ENCODE assay signal across 12 cellular contexts in the genomic region with DNA sequence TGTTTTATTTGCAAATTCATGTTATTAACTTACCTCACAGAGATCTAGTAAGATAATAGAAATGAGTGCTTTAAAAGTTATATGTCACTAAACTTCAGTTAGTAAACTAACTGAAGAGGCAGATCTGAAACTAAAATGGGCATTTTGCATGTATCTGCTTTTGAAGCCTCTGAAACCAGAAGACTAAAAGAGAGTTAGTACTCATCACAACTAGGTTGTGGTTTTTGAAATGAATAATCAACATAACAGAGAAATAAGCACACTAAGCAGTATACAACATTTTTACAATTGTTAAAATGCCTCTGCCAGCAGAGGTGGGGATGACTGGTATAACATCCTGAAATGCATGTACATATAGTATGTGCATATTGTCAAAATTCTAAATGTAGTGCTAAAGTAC.
DNase-seq lines count a peak whose midpoint lies in the region; ATAC-seq and TF ChIP-seq lines count a peak whose summit lies in the region.
"Had no signal": no experiment of that assay in that cellular context is flagged by ENCODE, and none has a peak within 500 bp of the region (broad histone marks: within the 10 kb centered on the region; RNA-seq: fewer than 3 reads in every experiment).

No MANE protein-coding gene starts in this region.

- no peaks in the 10 kb centered on the region for H3K4me1 Mint-ChIP-seq in endothelial cell (ENCODE audit: unreplicated experiment)

- no peak overlapping the region for H3K27ac Mint-ChIP-seq in endothelial cell (ENCODE audit: unreplicated experiment)

- no peaks in the 10 kb centered on the region for H3K36me3 Mint-ChIP-seq in endothelial cell (ENCODE audit: low read depth, unreplicated experiment)

- DNase-seq in midbrain (lab: John Stamatoyannopoulos, UW) (no peak), SK-N-DZ (ENCODE audit: low spot score) (no peak), endothelial cell (ENCODE audit: low spot score) (no peak)
- no peak for DNase-seq in activated CD4-positive, alpha-beta T cell treated with anti-CD3 and anti-CD28 coated beads, Interleukin-2, amount 50 U/mL, for 4 hours
- DNase-seq: activated CD4-positive, alpha-beta T cell treated with anti-CD3 and anti-CD28 coated beads for 1 hour; activated effector memory CD4-positive, alpha-beta T cell treated with Interleukin-2 at 50 U/mL for 16 hours; NCI-H1092; testis had no signal

- H3K9me3 Mint-ChIP-seq in endothelial cell (ENCODE audit: unreplicated experiment): no peaks in the 10 kb centered on the region

- ATAC-seq in GM18519 (IDR thresholded peaks at IDR 0.05; ENCODE audit: low FRiP score, unreplicated experiment) (peak; percentile 100), GM21381 (IDR thresholded peaks at IDR 0.05; ENCODE audit: unreplicated experiment) (peak; percentile 98), HG02970 (IDR thresholded peaks at IDR 0.05; ENCODE audit: low FRiP score, unreplicated experiment) (peak; percentile 100), HG03565 (IDR thresholded peaks at IDR 0.05; ENCODE audit: unreplicated experiment) (peak; percentile 100)

- H3K27me3 Mint-ChIP-seq in endothelial cell (ENCODE audit: unreplicated experiment): no peaks in the 10 kb centered on the region

- H3K4me3 Mint-ChIP-seq in endothelial cell (ENCODE audit: unreplicated experiment): no peak overlapping the region

- no peak for TF ChIP-seq CTCF in endothelial cell (IDR thresholded peaks at IDR 0.05; ENCODE audit: unreplicated experiment)
